25 cellular contexts compared by ENCODE assay signal in genomic region chr20:4435210-4435609, GRCh38.
DNase-seq lines count a peak whose midpoint lies in the region; ATAC-seq and TF ChIP-seq lines count a peak whose summit lies in the region.
"Had no signal": no experiment of that assay in that cellular context is flagged by ENCODE, and none has a peak within 500 bp of the region (broad histone marks: within the 10 kb centered on the region; RNA-seq: fewer than 3 reads in every experiment).

No MANE protein-coding gene starts in this region.

- TF ChIP-seq EP300 in SK-N-SH (IDR thresholded peaks at IDR 0.05; ENCODE audit: borderline replicate concordance in 1 of 2, low read depth in 1 of 2, low read length in 1 of 2): peak in 1 of 2 experiments; percentile 22; a peak in 1 of 4 replicates

- POLR2A ChIA-PET in SK-N-SH (lab: Yijun Ruan, JAX): no interaction called here

- H3K36me3 ChIP-seq in ACC112 (ENCODE audit: insufficient read depth, low read length): no peaks in the 10 kb centered on the region
- H3K36me3 ChIP-seq in SK-N-SH (replicated peaks in 1 of 2; ENCODE audit: control insufficient read depth in 1 of 2, insufficient read depth in 2 of 2, low read length in 1 of 2): no peaks in the 10 kb centered on the region
- H3K36me3 ChIP-seq in right atrium auricular region: no peaks in the 10 kb centered on the region
- H3K36me3 ChIP-seq: ovary, thyroid gland had no signal

- H3K27ac ChIP-seq in ACC112 (ENCODE audit: low read depth, low read length): no peak overlapping the region
- peak overlapping the region in 1 of 2 experiments; percentile 91; a peak in 2 of 4 replicates for H3K27ac ChIP-seq in SK-N-SH (ENCODE audit: low read depth in 2 of 2, low read length in 1 of 2)
- no peak overlapping the region for H3K27ac ChIP-seq in right atrium auricular region
- H3K27ac ChIP-seq: C4-2B, ovary, PC-9, thyroid gland had no signal

- H3K4me3 ChIP-seq in ACC112 (ENCODE audit: low read depth, low read length) (no peak overlapping the region), SK-N-SH (ENCODE audit: low read depth in 2 of 2, low read length in 1 of 2) (peak overlapping the region in 1 of 2 experiments; percentile 28; a peak in 1 of 4 replicates), right atrium auricular region (no peak overlapping the region)
- H3K4me3 ChIP-seq: GM12878, ovary, PC-9, thyroid gland had no signal

- H3K4me2 ChIP-seq in SK-N-SH: peak overlapping the region; percentile 61
- H3K4me2 ChIP-seq: PC-9 had no signal

- peak overlapping the region; percentile 77 for H2AFZ ChIP-seq in ACC112 (ENCODE audit: low read length, unreplicated experiment)
- peak overlapping the region; percentile 86; the same call in 1 of the 2 replicates for H2AFZ ChIP-seq in SK-N-SH (ENCODE audit: low read depth)
- H2AFZ ChIP-seq: PC-9 had no signal

- peak overlapping the region; percentile 44; the same call in 1 of the 2 replicates for H3K9ac ChIP-seq in SK-N-SH

- no peak for TF ChIP-seq RAD21 in SK-N-SH (IDR thresholded peaks at IDR 0.05; ENCODE audit: low read length)

- H3K9me3 ChIP-seq in SK-N-SH (no peaks in the 10 kb centered on the region), right atrium auricular region (no peaks in the 10 kb centered on the region)
- H3K9me3 ChIP-seq: ovary, thyroid gland had no signal

- H3K79me2 ChIP-seq in ACC112 (ENCODE audit: control insufficient read depth, insufficient read depth, low read length, unreplicated experiment) (no peaks in the 10 kb centered on the region), SK-N-SH (ENCODE audit: insufficient read depth) (no peaks in the 10 kb centered on the region)

- H3K9me2 ChIP-seq in SK-N-SH: no peaks in the 10 kb centered on the region

- no peak for ATAC-seq in GM19467 (IDR thresholded peaks at IDR 0.05; ENCODE audit: unreplicated experiment)
- ATAC-seq: GM12878; left colon; naive thymus-derived CD4-positive, alpha-beta T cell had no signal

- peaks cover 6% of the 10 kb centered on the region for H3K4me1 ChIP-seq in ACC112 (ENCODE audit: control insufficient read depth, insufficient read depth, low read length, unreplicated experiment)
- peaks cover 0 to 25% of the 10 kb centered on the region in 2 experiments; a peak in 3 of 4 replicates for H3K4me1 ChIP-seq in SK-N-SH (ENCODE audit: control insufficient read depth in 1 of 2, insufficient read depth in 2 of 2, low read depth in 1 of 2, low read length in 1 of 2)
- H3K4me1 ChIP-seq in right atrium auricular region: no peaks in the 10 kb centered on the region
- H3K4me1 ChIP-seq: thyroid gland had no signal

- peak; percentile 79 for DNase-seq in GM04503 (ENCODE audit: low read depth)
- no peak for DNase-seq in SK-N-SH
- peak; percentile 65 for DNase-seq in fibroblast of the conjunctiva (ENCODE audit: low read depth)
- no peak for DNase-seq in MV-4-11 (lab: John Stamatoyannopoulos, UW)
- DNase-seq in NCI-H82 treated with DMSO at 0.1 percent for 48 hours (lab: John Stamatoyannopoulos, UW; ENCODE audit: unreplicated experiment): no peak
- no peak for DNase-seq in right atrium auricular region (ENCODE audit: low spot score)
- DNase-seq: 8988T; activated CD8-positive, alpha-beta memory T cell treated with anti-CD3 and anti-CD28 coated beads for 24 hours; erythroblast; GF-D8; left colon; mesendoderm; naive thymus-derived CD4-positive, alpha-beta T cell; NCI-H1417 treated with DMSO at 0.1 percent for 48 hours; NCI-H2107; ovary; PC-9; SHP77 treated with DMSO at 0.1 percent for 48 hours; stimulated activated CD4-positive, alpha-beta T cell treated with anti-CD3 and anti-CD28 coated beads, Interleukin-4, amount 100 ng/mL, for 24 hours; T-helper 1 cell; thyroid gland had no signal

- no peaks in the 10 kb centered on the region for H4K20me1 ChIP-seq in SK-N-SH (ENCODE audit: insufficient read depth)

- no peaks in the 10 kb centered on the region for H3K27me3 ChIP-seq in ACC112 (ENCODE audit: insufficient read depth, low read length)
- no peaks in the 10 kb centered on the region for H3K27me3 ChIP-seq in SK-N-SH (ENCODE audit: insufficient read depth)
- no peaks in the 10 kb centered on the region for H3K27me3 ChIP-seq in right atrium auricular region
- H3K27me3 ChIP-seq: ovary, thyroid gland had no signal

- peaks cover 8% of the 10 kb centered on the region for H3F3A ChIP-seq in SK-N-SH (replicated peaks; ENCODE audit: insufficient read depth)

- CTCF ChIA-PET in SK-N-SH (lab: Yijun Ruan, JAX): no interaction called here

- no peak for TF ChIP-seq CTCF in SK-N-SH (IDR thresholded peaks at IDR 0.05)
- no peak for TF ChIP-seq CTCF in right atrium auricular region (IDR thresholded peaks at IDR 0.05)

TF ChIP-seq in SK-N-SH, 30 proteins besides CTCF, POLR2A, EP300 and RAD21:
- TF ChIP-seq TCF12 (IDR thresholded peaks at IDR 0.05) (peak; percentile 80), PBX3 (IDR thresholded peaks at IDR 0.05) (peak; percentile 49; the same call in 1 of the 2 replicates), GATA2 (CRISPR knock-in tag; IDR thresholded peaks at IDR 0.05) (no peak), FOSL2 (IDR thresholded peaks at IDR 0.05; ENCODE audit: borderline replicate concordance, low read depth) (peak; percentile 25; the same call in 1 of the 2 replicates), ELF1 (IDR thresholded peaks at IDR 0.05) (no peak), JUND (IDR thresholded peaks at IDR 0.05) (0 out of 2 replicates have a peak, but pooled peaks have one; percentile 35), SMC3 (IDR thresholded peaks at IDR 0.05; ENCODE audit: low read depth, low read length) (no peak), POLR2AphosphoS5 (IDR thresholded peaks at IDR 0.05; ENCODE audit: low read depth, low read length) (no peak), GABPA (IDR thresholded peaks at IDR 0.05; ENCODE audit: low read depth) (no peak), USF1 (IDR thresholded peaks at IDR 0.05; ENCODE audit: borderline replicate concordance, low read depth) (no peak)

Comparison
In these comparisons a context has a peak if more than half of its experiments do, and no peak if none do; other contexts are left out.
1. DNase-seq: peak in GM04503 (single experiment) and fibroblast of the conjunctiva (single experiment); none in SK-N-SH (single experiment), MV-4-11 (single experiment), NCI-H82 treated with DMSO at 0.1 percent for 48 hours (single experiment) and right atrium auricular region (single experiment).